Comparison of ENCODE assay signal across 11 cellular contexts in genomic region chr13:110702591-110703526, GRCh38. TPM values are rescaled to one million over a fixed set of nuclear protein-coding genes. Genes with fewer than 3 reads are reported as not detected.
DNase-seq lines count a peak whose midpoint lies in the region; ATAC-seq and TF ChIP-seq lines count a peak whose summit lies in the region.
"Had no signal": no experiment of that assay in that cellular context is flagged by ENCODE, and none has a peak within 500 bp of the region (broad histone marks: within the 10 kb centered on the region; RNA-seq: fewer than 3 reads in every experiment).

No MANE protein-coding gene starts in this region.

- CTCF ChIA-PET in RWPE1 (lab: Yijun Ruan, JAX), result no interaction called here

- POLR2A ChIA-PET in RWPE1 (lab: Yijun Ruan, JAX; ENCODE audit: low non-redundant PET), result no interaction called here

- H3K4me1 ChIP-seq in skeletal muscle tissue (ENCODE audit: control insufficient read depth in 3 of 3, insufficient read depth in 3 of 3, low read length in 3 of 3), result peaks cover 49 to 53% (median 49%) of the 10 kb centered on the region in 3 donors

- no peaks in the 10 kb centered on the region for H3K9me3 ChIP-seq in skeletal muscle tissue (ENCODE audit: control insufficient read depth in 3 of 3, low read length in 3 of 3)
- H3K9me3 ChIP-seq: transverse colon had no signal

- ATAC-seq in HG03439 (IDR thresholded peaks at IDR 0.05; ENCODE audit: unreplicated experiment), result no peak

- H3K27me3 ChIP-seq in skeletal muscle tissue (ENCODE audit: control insufficient read depth in 3 of 3, insufficient read depth in 3 of 3, low read length in 3 of 3), result no peaks in the 10 kb centered on the region
- H3K27me3 ChIP-seq: transverse colon had no signal

- DNase-seq in activated CD8-positive, alpha-beta memory T cell treated with anti-CD3 and anti-CD28 coated beads, Interleukin-2, amount 50 U/mL, for 48 hours, result peak; percentile 46
- no peak for DNase-seq in activated CD8-positive, alpha-beta memory T cell treated with anti-CD3 and anti-CD28 coated beads, Interleukin-2, amount 50 U/mL, for 4 hours
- DNase-seq in RWPE1 (ENCODE audit: low spot score) (no peak), fibroblast of mammary gland (ENCODE audit: low read depth) (peak; percentile 64), HPDE6-E6E7 (ENCODE audit: extremely low spot score) (no peak), 8988T (no peak)
- DNase-seq: activated naive CD8-positive, alpha-beta T cell treated with anti-CD3 and anti-CD28 coated beads, Interleukin-2, amount 10 ng/mL, durations not matched to agents 7 days and 5 days; NCI-H1105 treated with DMSO at 0.1 percent for 48 hours; transverse colon had no signal

- peak overlapping the region; percentile 25 to 79 (median 71) for H3K9ac ChIP-seq in skeletal muscle tissue (ENCODE audit: low read depth in 1 of 3, low read length in 3 of 3)

- H3K4me3 ChIP-seq in fibroblast of mammary gland (ENCODE audit: control insufficient read depth, low read depth, low read length), result no peak overlapping the region
- peak overlapping the region; percentile 57 to 64 (median 63) for H3K4me3 ChIP-seq in skeletal muscle tissue (ENCODE audit: low read length in 3 of 3)
- H3K4me3 ChIP-seq: transverse colon had no signal

- H3K27ac ChIP-seq in RWPE1, result peak overlapping the region; percentile 47
- H3K27ac ChIP-seq in skeletal muscle tissue (ENCODE audit: low read depth, low read length), result peak overlapping the region; percentile 43
- H3K27ac ChIP-seq: transverse colon had no signal

- H3K36me3 ChIP-seq in skeletal muscle tissue (ENCODE audit: control insufficient read depth in 3 of 3, insufficient read depth in 3 of 3, low read length in 3 of 3), result peaks cover 21 to 28% (median 26%) of the 10 kb centered on the region in 3 donors

- no peak for TF ChIP-seq CTCF in RWPE1 (conservative IDR thresholded peaks at IDR 0.05; ENCODE audit: low read depth)
- TF ChIP-seq CTCF in fibroblast of mammary gland (conservative IDR thresholded peaks at IDR 0.05; ENCODE audit: control insufficient read depth, insufficient read depth, low read depth, low read length), result no peak

RNA-seq across cellular contexts. Expression of gene CARS2, which starts 3.1 kb away (rescaled TPM):
- 74.6 TPM for total RNA-seq in skeletal muscle tissue

RNA-seq across cellular contexts. Expression of gene ING1, which starts 10.6 kb away (rescaled TPM):
- total RNA-seq in skeletal muscle tissue, result 7.8 TPM

Comparison
In these comparisons a context has a peak if more than half of its experiments do, and no peak if none do; other contexts are left out.
1. DNase-seq: peak in activated CD8-positive, alpha-beta memory T cell treated with anti-CD3 and anti-CD28 coated beads, Interleukin-2, amount 50 U/mL, for 48 hours (single experiment) and fibroblast of mammary gland (single experiment); none in activated CD8-positive, alpha-beta memory T cell treated with anti-CD3 and anti-CD28 coated beads, Interleukin-2, amount 50 U/mL, for 4 hours (single experiment), RWPE1 (single experiment), HPDE6-E6E7 (single experiment) and 8988T (single experiment).